Comparison of ENCODE assay signal across 8 cellular contexts in the genomic region with DNA sequence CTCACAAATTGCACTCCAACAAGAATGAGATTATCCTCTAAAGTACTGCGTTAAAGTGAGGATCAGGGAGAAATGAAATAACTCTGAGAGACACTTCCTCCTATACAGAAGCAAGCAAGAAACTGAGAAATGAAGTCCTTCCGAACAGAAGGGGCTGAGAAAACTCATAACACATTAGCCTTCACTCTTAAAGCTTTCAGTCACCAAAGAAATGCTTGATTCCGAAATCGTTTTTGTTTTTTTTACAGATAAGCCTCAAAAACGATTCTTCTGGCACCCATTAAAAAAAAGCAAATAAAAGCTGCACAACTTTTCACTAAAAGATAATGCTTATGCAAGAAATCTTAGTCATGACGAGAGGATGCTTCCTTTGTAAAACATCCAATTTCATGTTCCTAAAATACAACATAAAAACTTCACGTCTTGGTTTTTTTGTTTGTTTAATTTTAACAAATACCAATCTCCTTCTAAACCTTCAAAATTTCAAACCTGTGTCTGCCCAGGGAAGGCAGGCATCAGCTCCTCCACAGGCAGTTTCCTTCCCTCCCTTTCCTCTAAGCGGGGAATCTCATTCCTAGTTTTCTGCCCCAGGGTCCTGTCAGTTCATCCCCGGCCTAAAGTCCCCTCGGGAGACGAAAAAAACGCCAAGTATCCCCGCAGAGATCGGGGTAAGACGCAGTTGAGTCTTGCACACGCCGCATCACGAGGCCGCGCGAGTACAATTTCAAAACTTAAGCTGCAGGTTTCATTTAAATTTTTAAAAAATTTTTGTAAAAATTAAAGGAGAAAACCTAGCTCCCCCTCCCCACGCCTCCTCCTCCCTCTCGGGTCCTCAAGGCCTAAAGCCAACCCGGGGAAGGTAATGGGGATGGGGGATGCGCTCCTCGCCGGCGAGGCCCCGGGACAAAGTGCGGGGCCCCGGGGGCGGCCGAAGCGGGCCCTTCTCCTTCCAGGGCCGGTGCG. TPM values are rescaled to one million over a fixed set of nuclear protein-coding genes. Genes with fewer than 3 reads are reported as not detected.
DNase-seq lines count a peak whose midpoint lies in the region; ATAC-seq, FAIRE-seq and TF ChIP-seq lines count a peak whose summit lies in the region.

No MANE protein-coding gene starts in this region.

- H3K4me3 Mint-ChIP-seq in dendritic cell treated with granulocyte-macrophage colony-stimulating factor and Interleukin-4, amounts not matched to agents 40 ng/mL and 50 ng/mL, for 4 days = peak overlapping the region; percentile 83

- no peak for ATAC-seq in mucosa of descending colon
- no peak for ATAC-seq in aorta (ENCODE audit: low FRiP score)

- peaks cover 49% of the 10 kb centered on the region for H3K36me3 Mint-ChIP-seq in dendritic cell treated with granulocyte-macrophage colony-stimulating factor and Interleukin-4, amounts not matched to agents 40 ng/mL and 50 ng/mL, for 4 days (ENCODE audit: low read depth)

- peak overlapping the region; percentile 80 for H3K4me3 ChIP-seq in mucosa of descending colon
- H3K4me3 ChIP-seq in aorta (ENCODE audit: low read length in 2 of 2) = peak overlapping the region; percentile 88 to 100

- peaks cover 29% of the 10 kb centered on the region for H3K4me1 ChIP-seq in mucosa of descending colon (ENCODE audit: low read depth)
- peaks cover 0 to 9% of the 10 kb centered on the region in 2 donors for H3K4me1 ChIP-seq in aorta (ENCODE audit: control insufficient read depth in 1 of 2, insufficient read depth in 2 of 2, low read length in 2 of 2)

- H3K9me3 ChIP-seq in mucosa of descending colon (no peaks in the 10 kb centered on the region), aorta (ENCODE audit: control insufficient read depth, low read length) (no peaks in the 10 kb centered on the region)

- H3K27ac Mint-ChIP-seq in dendritic cell treated with granulocyte-macrophage colony-stimulating factor and Interleukin-4, amounts not matched to agents 40 ng/mL and 50 ng/mL, for 4 days = peak overlapping the region; percentile 96

- WGBS in aorta, 2 donors = 0% methylated on average over 36 of the region's 36 CpGs

- H3K36me3 ChIP-seq in mucosa of descending colon (ENCODE audit: low read depth) (no peaks in the 10 kb centered on the region), aorta (ENCODE audit: control insufficient read depth in 1 of 2, insufficient read depth in 2 of 2, low read length in 1 of 2) (peaks cover 0 to 1% of the 10 kb centered on the region in 2 donors)

- no peaks in the 10 kb centered on the region for H3K27me3 Mint-ChIP-seq in dendritic cell treated with granulocyte-macrophage colony-stimulating factor and Interleukin-4, amounts not matched to agents 40 ng/mL and 50 ng/mL, for 4 days

- no peaks in the 10 kb centered on the region for H3K27me3 ChIP-seq in aorta (ENCODE audit: control insufficient read depth in 1 of 2, insufficient read depth in 2 of 2, low read length in 1 of 2)

- peak; percentile 17 for FAIRE-seq in GM12892 (lab: Jason Lieb, UNC)

- DNase-seq in AG08396 (ENCODE audit: low spot score) (peak; percentile 45), GM12892 (ENCODE audit: insufficient read length) (no peak), mucosa of descending colon (no peak), aorta (no peak), occipital lobe (lab: John Stamatoyannopoulos, UW) (no peak), NCI-H226 (no peak)

- intact Hi-C loops in dendritic cell treated with granulocyte-macrophage colony-stimulating factor and Interleukin-4, amounts not matched to agents 40 ng/mL and 50 ng/mL, for 4 days (cut with micrococcal nuclease) = no loop called here
- intact Hi-C loops in mucosa of descending colon (cut with DNase I, micrococcal nuclease) (no loop called here), aorta (cut with DNase I) (loop anchor here in 1 of 2 donors (5.0 kb wide), 1 partner anchor 36 kb away; a partner anchor contains a TSS)

- TF ChIP-seq CTCF in mucosa of descending colon (IDR thresholded peaks at IDR 0.05) = no peak

- peak overlapping the region; percentile 78 for H3K27ac ChIP-seq in aorta (ENCODE audit: low read depth in 1 of 2, low read length in 2 of 2)

- no peak for TF ChIP-seq POLR2A in GM12892 (IDR thresholded peaks at IDR 0.05; ENCODE audit: low read depth, low read length)

- no peaks in the 10 kb centered on the region for H3K9me3 Mint-ChIP-seq in dendritic cell treated with granulocyte-macrophage colony-stimulating factor and Interleukin-4, amounts not matched to agents 40 ng/mL and 50 ng/mL, for 4 days

- peaks cover 58% of the 10 kb centered on the region for H3K4me1 Mint-ChIP-seq in dendritic cell treated with granulocyte-macrophage colony-stimulating factor and Interleukin-4, amounts not matched to agents 40 ng/mL and 50 ng/mL, for 4 days (ENCODE audit: low read depth)

TF ChIP-seq in PFSK-1, 5 proteins besides CTCF, POLR2A, EP300 and RAD21:
- TF ChIP-seq SIN3A (IDR thresholded peaks at IDR 0.05; ENCODE audit: borderline replicate concordance, insufficient read depth, low read length) = peak; percentile 54; the same call in 1 of the 2 replicates
- no peak for TF ChIP-seq FOXP2 (optimal IDR thresholded peaks at IDR 0.05; ENCODE audit: borderline replicate concordance, extremely low read depth, extremely low read length, insufficient read depth)
- TF ChIP-seq POLR2AphosphoS5 (IDR thresholded peaks at IDR 0.05; ENCODE audit: low read depth, low read length) = no peak
- TF ChIP-seq TAF1 (IDR thresholded peaks at IDR 0.05; ENCODE audit: borderline replicate concordance, insufficient read depth, low read length) = no peak

RNA-seq across cellular contexts. Expression of a gene that starts 1.1 kb away (rescaled TPM):
- 35.6 TPM for polyA plus RNA-seq in GM12892 (2012; ENCODE audit: missing spikeins)
- polyA plus RNA-seq in PFSK-1 (2012; ENCODE audit: insufficient read length, low read depth) = 54.8 TPM
- 10 to 100 TPM; 37.4 to 76.0 (median 41.4) TPM for total RNA-seq in mucosa of descending colon
- 10 to 100 TPM; 49.3 to 60.0 TPM for total RNA-seq in aorta
- polyA plus RNA-seq in aorta = 10 to 100 TPM; 19.1 to 23.9 TPM
- total RNA-seq in occipital lobe = 53.0 TPM

RNA-seq across cellular contexts. Expression of a gene that starts 36.5 kb away (rescaled TPM):
- 29.8 TPM for polyA plus RNA-seq in GM12892 (2012; ENCODE audit: missing spikeins)
- polyA plus RNA-seq in PFSK-1 (2012; ENCODE audit: insufficient read length, low read depth) = 72.3 TPM
- total RNA-seq in mucosa of descending colon (100 to 1,000 TPM in 1 of 3 donors, 10 to 100 TPM in 2; 59.3 to 112 (median 62.0) TPM), aorta (10 to 100 TPM; 45.5 to 68.2 TPM), occipital lobe (9.4 TPM)
- 10 to 100 TPM; 70.9 to 92.3 TPM for polyA plus RNA-seq in aorta

RNA-seq across cellular contexts. Expression of a gene that starts 57.4 kb away (rescaled TPM):
- 12.6 TPM for polyA plus RNA-seq in GM12892 (2012; ENCODE audit: missing spikeins)
- polyA plus RNA-seq in PFSK-1 (2012; ENCODE audit: insufficient read length, low read depth) = 51.6 TPM
- total RNA-seq in mucosa of descending colon = 10 to 100 TPM; 25.4 to 42.4 (median 31.1) TPM
- 10 to 100 TPM; 26.5 to 27.7 TPM for total RNA-seq in aorta
- 10 to 100 TPM; 17.7 to 22.8 TPM for polyA plus RNA-seq in aorta
- 22.5 TPM for total RNA-seq in occipital lobe
